8 cellular contexts compared by ENCODE assay signal in genomic region chr2:104432972-104433371, GRCh38.
"Had no signal": no experiment of that assay in that cellular context is flagged by ENCODE, and none has a peak within 500 bp of the region (broad histone marks: within the 10 kb centered on the region; RNA-seq: fewer than 3 reads in every experiment).

No MANE protein-coding gene starts in this region.

- H3K4me1 ChIP-seq: gastroesophageal sphincter had no signal

- H3K4me3 ChIP-seq: gastroesophageal sphincter had no signal

- DNase-seq: activated CD4-positive, alpha-beta memory T cell treated with anti-CD3 and anti-CD28 coated beads for 36 hours; activated T-cell treated with anti-CD3 and anti-CD28 coated beads, Interleukin-2, amount 50 U/mL, for 4 hours; effector memory CD8-positive, alpha-beta T cell; kidney; right cardiac atrium; small intestine; trophoblast cell had no signal

- H3K9me3 ChIP-seq: gastroesophageal sphincter had no signal

- H3K36me3 ChIP-seq: gastroesophageal sphincter had no signal

- H3K27ac ChIP-seq: gastroesophageal sphincter had no signal
